In the genomic region with DNA sequence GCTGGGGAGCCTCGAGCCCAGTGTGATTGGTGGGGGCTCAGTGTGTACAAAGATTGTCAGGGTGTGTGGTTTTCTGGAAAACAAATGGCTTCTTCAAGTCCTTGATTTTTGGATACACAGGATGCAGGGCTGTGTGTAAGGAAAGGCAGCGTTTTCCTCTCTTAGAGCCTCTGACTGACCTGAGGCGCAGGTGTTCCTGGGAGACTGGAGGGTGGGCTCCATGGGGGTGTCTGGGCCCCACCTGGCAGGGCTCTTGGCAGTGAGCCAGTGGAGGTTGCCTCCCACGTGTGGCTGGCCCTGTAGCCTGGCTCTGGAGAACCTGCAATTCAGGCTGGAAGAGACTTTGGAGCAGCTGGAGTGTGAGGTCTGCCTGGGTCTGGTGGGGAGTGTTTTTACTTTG, we compare ENCODE assay signal across 11 cellular contexts. TPM values are rescaled to one million over a fixed set of nuclear protein-coding genes. Genes with fewer than 3 reads are reported as not detected.
DNase-seq lines count a peak whose midpoint lies in the region; ATAC-seq and TF ChIP-seq lines count a peak whose summit lies in the region.
"Had no signal": no experiment of that assay in that cellular context is flagged by ENCODE, and none has a peak within 500 bp of the region (broad histone marks: within the 10 kb centered on the region; RNA-seq: fewer than 3 reads in every experiment).

No MANE protein-coding gene starts in this region.

- H3K36me3 ChIP-seq in Loucy (ENCODE audit: insufficient read depth, low read length), result no peaks in the 10 kb centered on the region
- H3K36me3 ChIP-seq: tibial nerve had no signal

- no peak for DNase-seq in CD4-positive, alpha-beta T cell
- no peak for DNase-seq in WTC11 (ENCODE audit: low spot score)
- DNase-seq in naive thymus-derived CD8-positive, alpha-beta T cell, result no peak
- DNase-seq in activated naive CD4-positive, alpha-beta T cell treated with Interleukin-2 at 50 U/mL for 16 hours, result no peak
- DNase-seq: activated CD4-positive, alpha-beta T cell treated with anti-CD3 and anti-CD28 coated beads for 1 hour; KG1 had no signal

- POLR2A ChIA-PET in CD4-positive, alpha-beta T cell (lab: Charles Lee), result no interaction called here
- POLR2A ChIA-PET in WTC11 (lab: Charles Lee), result no interaction called here
- POLR2A ChIA-PET in naive thymus-derived CD8-positive, alpha-beta T cell (lab: Charles Lee), result interaction anchor here (0.6 kb wide), 1 partner anchor 11 kb away, joined by 12 read pairs; no protein-coding TSS in a partner anchor

- H3K4me3 Mint-ChIP-seq in CD4-positive, alpha-beta T cell, result peak overlapping the region; percentile 34
- no peak overlapping the region for H3K4me3 Mint-ChIP-seq in WTC11
- H3K4me3 Mint-ChIP-seq in naive thymus-derived CD8-positive, alpha-beta T cell, result peak overlapping the region in 6 of 10 donors; percentile 11 to 59 (median 40)

- H3K4me2 ChIP-seq in Loucy (ENCODE audit: low read depth, low read length, poor library complexity, severe bottlenecking), result peak overlapping the region; percentile 99

- H3K9me3 Mint-ChIP-seq in CD4-positive, alpha-beta T cell, result no peaks in the 10 kb centered on the region
- no peaks in the 10 kb centered on the region for H3K9me3 Mint-ChIP-seq in WTC11
- no peaks in the 10 kb centered on the region for H3K9me3 Mint-ChIP-seq in naive thymus-derived CD8-positive, alpha-beta T cell

- no peaks in the 10 kb centered on the region for H3K27me3 Mint-ChIP-seq in CD4-positive, alpha-beta T cell
- no peaks in the 10 kb centered on the region for H3K27me3 Mint-ChIP-seq in WTC11 (ENCODE audit: low read depth)
- no peaks in the 10 kb centered on the region for H3K27me3 Mint-ChIP-seq in naive thymus-derived CD8-positive, alpha-beta T cell

- H3F3A ChIP-seq in Loucy (ENCODE audit: low read depth), result peaks cover 4% of the 10 kb centered on the region; the same call in 1 of the 2 replicates

- peaks cover 62% of the 10 kb centered on the region for H3K4me1 Mint-ChIP-seq in CD4-positive, alpha-beta T cell (ENCODE audit: low read depth)
- peaks cover 41% of the 10 kb centered on the region for H3K4me1 Mint-ChIP-seq in WTC11
- H3K4me1 Mint-ChIP-seq in naive thymus-derived CD8-positive, alpha-beta T cell, result peaks cover 35 to 70% (median 65%) of the 10 kb centered on the region in 4 donors

- no peaks in the 10 kb centered on the region for H3K9me2 ChIP-seq in Loucy (replicated peaks; ENCODE audit: low read depth, low read length)

- H3K4me3 ChIP-seq in Loucy (ENCODE audit: low read length, poor library complexity, severe bottlenecking), result peak overlapping the region; percentile 99
- H3K4me3 ChIP-seq: tibial nerve had no signal

- CTCF ChIA-PET in CD4-positive, alpha-beta T cell (lab: Charles Lee), result no interaction called here
- CTCF ChIA-PET in WTC11 (lab: Charles Lee), result no interaction called here

- H3K9me3 ChIP-seq in CD4-positive, alpha-beta T cell (ENCODE audit: control insufficient read depth, low read length), result no peaks in the 10 kb centered on the region
- no peaks in the 10 kb centered on the region for H3K9me3 ChIP-seq in Loucy (ENCODE audit: insufficient read depth, low read depth, low read length)
- H3K9me3 ChIP-seq: tibial nerve had no signal

- ATAC-seq in CD4-positive, alpha-beta T cell (ENCODE audit: poor library complexity), result no peak
- ATAC-seq in WTC11 (no peak), GM19351 (IDR thresholded peaks at IDR 0.05; ENCODE audit: unreplicated experiment) (no peak), GM18511 (IDR thresholded peaks at IDR 0.05; ENCODE audit: unreplicated experiment) (no peak)
- ATAC-seq in naive thymus-derived CD8-positive, alpha-beta T cell, result no peak
- ATAC-seq in activated CD4-positive, CD25-positive, alpha-beta regulatory T cell treated with anti-CD3 and anti-CD28 coated beads, Interleukin-2, amount 50 U/mL, for 24 hours, result no peak

- H3K27me3 ChIP-seq in CD4-positive, alpha-beta T cell (ENCODE audit: control insufficient read depth, insufficient read depth, low read length), result no peaks in the 10 kb centered on the region
- no peaks in the 10 kb centered on the region for H3K27me3 ChIP-seq in Loucy (ENCODE audit: insufficient read depth, low read length, poor library complexity, severe bottlenecking)
- H3K27me3 ChIP-seq: tibial nerve had no signal

- H3K27ac Mint-ChIP-seq in CD4-positive, alpha-beta T cell, result peak overlapping the region; percentile 59
- peak overlapping the region; percentile 80 for H3K27ac Mint-ChIP-seq in WTC11
- H3K27ac Mint-ChIP-seq in naive thymus-derived CD8-positive, alpha-beta T cell, result peak overlapping the region in 7 of 10 donors; percentile 16 to 85 (median 56)

- H3K4me1 ChIP-seq in Loucy (ENCODE audit: insufficient read depth, low read length, poor library complexity, severe bottlenecking), result peaks cover 45% of the 10 kb centered on the region

- H4K20me1 ChIP-seq in Loucy (ENCODE audit: insufficient read depth, low read length, poor library complexity, severe bottlenecking), result peaks cover 91% of the 10 kb centered on the region

- H3K36me3 Mint-ChIP-seq in CD4-positive, alpha-beta T cell (ENCODE audit: low read depth), result peaks cover 9% of the 10 kb centered on the region
- H3K36me3 Mint-ChIP-seq in WTC11, result peaks cover 7% of the 10 kb centered on the region
- H3K36me3 Mint-ChIP-seq in naive thymus-derived CD8-positive, alpha-beta T cell, result no peaks in the 10 kb centered on the region

- intact Hi-C loops in CD4-positive, alpha-beta T cell (cut with DNase I, micrococcal nuclease), result no loop called here

- no peak overlapping the region for H2AFZ ChIP-seq in Loucy (ENCODE audit: low read length)

- H3K79me2 ChIP-seq in Loucy (ENCODE audit: insufficient read depth, low read length), result peaks cover 97% of the 10 kb centered on the region

- TF ChIP-seq CTCF in CD4-positive, alpha-beta T cell (IDR thresholded peaks at IDR 0.05), result no peak
- no peak for TF ChIP-seq CTCF in Loucy (conservative IDR thresholded peaks at IDR 0.05; ENCODE audit: low read length)
- no peak for TF ChIP-seq CTCF in WTC11 (IDR thresholded peaks at IDR 0.05)

- no peak overlapping the region for H3K27ac ChIP-seq in CD4-positive, alpha-beta T cell (ENCODE audit: low read depth, low read length)

- H3K9ac ChIP-seq in Loucy (ENCODE audit: low read depth, low read length, poor library complexity, severe bottlenecking), result peak overlapping the region; percentile 80

TF ChIP-seq in WTC11, 78 proteins besides CTCF, POLR2A, EP300 and RAD21 (continues in another document):
- TF ChIP-seq NR1H2 (CRISPR knock-in tag; IDR thresholded peaks at IDR 0.05), result no peak
- TF ChIP-seq ELF4 (CRISPR knock-in tag; IDR thresholded peaks at IDR 0.05; ENCODE audit: low read depth), result no peak
- TF ChIP-seq, protein P1, sequence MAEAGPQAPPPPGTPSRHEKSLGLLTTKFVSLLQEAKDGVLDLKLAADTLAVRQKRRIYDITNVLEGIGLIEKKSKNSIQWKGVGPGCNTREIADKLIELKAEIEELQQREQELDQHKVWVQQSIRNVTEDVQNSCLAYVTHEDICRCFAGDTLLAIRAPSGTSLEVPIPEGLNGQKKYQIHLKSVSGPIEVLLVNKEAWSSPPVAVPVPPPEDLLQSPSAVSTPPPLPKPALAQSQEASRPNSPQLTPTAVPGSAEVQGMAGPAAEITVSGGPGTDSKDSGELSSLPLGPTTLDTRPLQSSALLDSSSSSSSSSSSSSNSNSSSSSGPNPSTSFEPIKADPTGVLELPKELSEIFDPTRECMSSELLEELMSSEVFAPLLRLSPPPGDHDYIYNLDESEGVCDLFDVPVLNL (CRISPR knock-in tag; IDR thresholded peaks at IDR 0.05; ENCODE audit: borderline replicate concordance, low read depth), result no peak
- TF ChIP-seq ZBTB21 (CRISPR knock-in tag; IDR thresholded peaks at IDR 0.05; ENCODE audit: borderline replicate concordance), result no peak
- TF ChIP-seq, protein P2, sequence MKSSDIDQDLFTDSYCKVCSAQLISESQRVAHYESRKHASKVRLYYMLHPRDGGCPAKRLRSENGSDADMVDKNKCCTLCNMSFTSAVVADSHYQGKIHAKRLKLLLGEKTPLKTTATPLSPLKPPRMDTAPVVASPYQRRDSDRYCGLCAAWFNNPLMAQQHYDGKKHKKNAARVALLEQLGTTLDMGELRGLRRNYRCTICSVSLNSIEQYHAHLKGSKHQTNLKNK (CRISPR knock-in tag; IDR thresholded peaks at IDR 0.05), result no peak
- TF ChIP-seq FOXK1 (CRISPR knock-in tag; IDR thresholded peaks at IDR 0.05), result no peak
- no peak for TF ChIP-seq CDX4 (CRISPR knock-in tag; IDR thresholded peaks at IDR 0.05; ENCODE audit: borderline replicate concordance)
- TF ChIP-seq, protein P3, sequence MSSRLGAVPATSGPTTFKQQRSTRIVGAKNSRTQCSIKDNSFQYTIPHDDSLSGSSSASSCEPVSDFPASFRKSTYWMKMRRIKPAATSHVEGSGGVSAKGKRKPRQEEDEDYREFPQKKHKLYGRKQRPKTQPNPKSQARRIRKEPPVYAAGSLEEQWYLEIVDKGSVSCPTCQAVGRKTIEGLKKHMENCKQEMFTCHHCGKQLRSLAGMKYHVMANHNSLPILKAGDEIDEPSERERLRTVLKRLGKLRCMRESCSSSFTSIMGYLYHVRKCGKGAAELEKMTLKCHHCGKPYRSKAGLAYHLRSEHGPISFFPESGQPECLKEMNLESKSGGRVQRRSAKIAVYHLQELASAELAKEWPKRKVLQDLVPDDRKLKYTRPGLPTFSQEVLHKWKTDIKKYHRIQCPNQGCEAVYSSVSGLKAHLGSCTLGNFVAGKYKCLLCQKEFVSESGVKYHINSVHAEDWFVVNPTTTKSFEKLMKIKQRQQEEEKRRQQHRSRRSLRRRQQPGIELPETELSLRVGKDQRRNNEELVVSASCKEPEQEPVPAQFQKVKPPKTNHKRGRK (CRISPR knock-in tag; IDR thresholded peaks at IDR 0.05; ENCODE audit: borderline replicate concordance), result no peak
- no peak for TF ChIP-seq RELA (CRISPR knock-in tag; IDR thresholded peaks at IDR 0.05; ENCODE audit: borderline replicate concordance)
- no peak for TF ChIP-seq OVOL2 (CRISPR knock-in tag; IDR thresholded peaks at IDR 0.05; ENCODE audit: borderline replicate concordance)
- TF ChIP-seq ZNF317 (CRISPR knock-in tag; IDR thresholded peaks at IDR 0.05; ENCODE audit: borderline replicate concordance, low read depth), result no peak

RNA-seq across cellular contexts. Expression of gene FOXK2, which starts 5.0 kb away (rescaled TPM):
- 10 to 100 TPM; 32.5 to 33.7 TPM for total RNA-seq in CD4-positive, alpha-beta T cell
- total RNA-seq in WTC11 (2021), result 57.7 to 65.7 TPM (median 62.7 TPM) in 3 replicates
- total RNA-seq in naive thymus-derived CD8-positive, alpha-beta T cell, result 10 to 100 TPM; 54.6 to 58.4 TPM
- polyA plus RNA-seq in naive thymus-derived CD8-positive, alpha-beta T cell, result 1 to 10 TPM; 3.2 to 5.7 (median 4.3) TPM
